In the genomic region with DNA sequence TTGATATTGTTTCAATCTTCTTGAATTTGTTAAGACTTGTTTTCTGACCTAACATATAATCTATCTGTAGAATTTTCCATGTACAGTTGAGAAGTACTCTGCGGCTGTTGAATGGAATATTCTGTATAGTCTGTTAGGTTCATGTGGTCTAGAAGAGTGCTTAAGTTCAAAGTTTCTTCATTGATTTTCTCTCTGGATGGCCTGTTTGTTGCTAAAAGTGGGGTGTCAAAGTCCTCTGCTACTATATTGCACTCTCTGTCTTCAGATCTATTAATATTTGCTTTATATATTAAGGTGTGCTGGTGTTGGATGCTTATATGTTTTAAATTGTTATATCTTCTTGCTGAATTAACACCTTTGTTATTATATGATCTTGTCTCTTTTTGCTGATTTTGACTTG, we compare ENCODE assay signal across 26 cellular contexts.
"Had no signal": no experiment of that assay in that cellular context is flagged by ENCODE, and none has a peak within 500 bp of the region (broad histone marks: within the 10 kb centered on the region; RNA-seq: fewer than 3 reads in every experiment).

No MANE protein-coding gene starts in this region.

- H3K4me1 ChIP-seq: colonic mucosa, esophagus muscularis mucosa, esophagus squamous epithelium, foreskin keratinocyte, gastrocnemius medialis, gastroesophageal sphincter, heart left ventricle, heart right ventricle had no signal

- H3K9me3 ChIP-seq: colonic mucosa, gastrocnemius medialis had no signal

- H3K4me3 ChIP-seq: colonic mucosa, coronary artery, dorsolateral prefrontal cortex, esophagus muscularis mucosa, esophagus squamous epithelium, gastrocnemius medialis, gastroesophageal sphincter, heart left ventricle, heart right ventricle had no signal

- FAIRE-seq: endothelial cell of umbilical vein, frontal cortex had no signal

- H3K36me3 ChIP-seq: colonic mucosa, esophagus muscularis mucosa, esophagus squamous epithelium, gastrocnemius medialis, gastroesophageal sphincter, heart left ventricle, heart right ventricle had no signal

- DNase-seq: colonic mucosa; cortex of kidney; dermis blood vessel endothelial cell; dorsolateral prefrontal cortex; effector CD4-positive, alpha-beta T cell; effector CD8-positive, alpha-beta T cell; effector memory CD4-positive, alpha-beta T cell; effector memory CD8-positive, alpha-beta T cell; endodermal cell; erythroblast; esophagus squamous epithelium; foreskin fibroblast; foreskin keratinocyte; foreskin melanocyte; gastrocnemius medialis; glutamatergic neuron; head of caudate nucleus; heart left ventricle; heart right ventricle had no signal

- H3K27me3 ChIP-seq: colonic mucosa, dorsolateral prefrontal cortex, esophagus muscularis mucosa, esophagus squamous epithelium, foreskin keratinocyte, gastrocnemius medialis, gastroesophageal sphincter, heart left ventricle, heart right ventricle had no signal

- H3K27ac ChIP-seq: colonic mucosa, coronary artery, dorsolateral prefrontal cortex, epithelial cell of prostate, esophagus muscularis mucosa, esophagus squamous epithelium, foreskin keratinocyte, gastrocnemius medialis, gastroesophageal sphincter, heart left ventricle, heart right ventricle had no signal

- ATAC-seq: effector memory CD8-positive, alpha-beta T cell; esophagus mucosa; foreskin keratinocyte; gastrocnemius medialis; gastroesophageal sphincter; heart left ventricle; heart right ventricle had no signal
